ENCODE assay signal across 1 cellular context in the genomic region with DNA sequence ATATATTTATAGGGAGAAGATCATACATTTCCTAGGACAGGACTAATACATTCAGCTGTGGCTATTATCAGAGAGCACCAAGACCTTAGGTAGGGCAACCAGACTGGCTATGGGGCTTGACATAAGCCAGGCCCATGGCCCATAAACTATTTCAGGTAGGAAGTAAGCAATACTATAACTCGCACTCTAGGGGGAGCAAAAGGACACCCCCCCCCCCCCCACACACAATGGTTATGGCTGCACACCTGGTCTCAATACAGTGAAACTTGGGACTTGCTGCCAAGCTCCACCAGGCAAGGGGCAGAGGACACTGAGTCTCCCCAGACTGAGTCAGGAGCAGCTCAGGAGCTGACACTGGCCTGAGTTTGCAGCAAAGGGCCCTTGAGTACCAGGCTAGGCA.
TF ChIP-seq lines count a peak whose summit lies in the region.

No MANE protein-coding gene starts in this region.

TF ChIP-seq in GM23338, 12 proteins besides CTCF, POLR2A, EP300 and RAD21 (continued from another document):
- no peak for TF ChIP-seq ZNF462 (CRISPR knock-in tag; IDR thresholded peaks at IDR 0.05)
- no peak for TF ChIP-seq ETS1 (IDR thresholded peaks at IDR 0.05)
- no peak for TF ChIP-seq EZH2 (IDR thresholded peaks at IDR 0.05; ENCODE audit: low read depth, unreplicated experiment)
- TF ChIP-seq EZH2phosphoT487 (IDR thresholded peaks at IDR 0.05; ENCODE audit: unreplicated experiment): no peak
- no peak for TF ChIP-seq STAT1 (IDR thresholded peaks at IDR 0.05; ENCODE audit: unreplicated experiment)
- no peak for TF ChIP-seq JUNB (IDR thresholded peaks at IDR 0.05; ENCODE audit: unreplicated experiment)
- no peak for TF ChIP-seq ZNF114 (CRISPR knock-in tag; IDR thresholded peaks at IDR 0.05)
